Comparison of ENCODE assay signal across 19 cellular contexts in genomic region chr9:111852291-111852690, GRCh38. TPM values are rescaled to one million over a fixed set of nuclear protein-coding genes. Genes with fewer than 3 reads are reported as not detected.
DNase-seq lines count a peak whose midpoint lies in the region; TF ChIP-seq lines count a peak whose summit lies in the region.
"Had no signal": no experiment of that assay in that cellular context is flagged by ENCODE, and none has a peak within 500 bp of the region (broad histone marks: within the 10 kb centered on the region; RNA-seq: fewer than 3 reads in every experiment).

No MANE protein-coding gene starts in this region.

- BruUV-seq in PC-9 (replicated peaks; lab: Mats Ljungman, UMichigan) = no TSS peak

- intact Hi-C loops in PC-9 (cut with micrococcal nuclease; ENCODE audit: unreplicated experiment) (loop anchor here (2.0 kb wide), 1 partner anchor 189 kb away; no protein-coding TSS in a partner anchor), spleen (cut with DNase I; ENCODE audit: low total_unique reads) (no loop called here)

- H3K27me3 ChIP-seq in PC-9 (ENCODE audit: insufficient read depth, low read depth) (no peaks in the 10 kb centered on the region), spleen (replicated peaks in 1 of 7) (no peaks in the 10 kb centered on the region), SJCRH30 (no peaks in the 10 kb centered on the region)
- H3K27me3 ChIP-seq: BLaER1, MG63 had no signal

- H3K79me2 ChIP-seq in PC-9 (ENCODE audit: low read depth) = no peaks in the 10 kb centered on the region

- H2AFZ ChIP-seq in PC-9 = no peak overlapping the region

- no peak for TF ChIP-seq POLR2A in spleen (IDR thresholded peaks at IDR 0.05)

- H3F3A ChIP-seq in PC-9 (ENCODE audit: insufficient read depth, low read depth) = peaks cover 29% of the 10 kb centered on the region

- 54 to 96% (median 77%) methylated on average over 1 of the region's 1 CpG for WGBS in spleen, 5 donors

- peaks cover 53% of the 10 kb centered on the region for H3K4me1 ChIP-seq in PC-9 (replicated peaks; ENCODE audit: insufficient read depth)
- peaks cover 0 to 26% (median 4%) of the 10 kb centered on the region in 6 donors for H3K4me1 ChIP-seq in spleen
- H3K4me1 ChIP-seq in SJCRH30 = peaks cover 3% of the 10 kb centered on the region; the same call in 1 of the 2 replicates

- H3K36me3 ChIP-seq in PC-9 (ENCODE audit: low read depth) (no peaks in the 10 kb centered on the region), spleen (no peaks in the 10 kb centered on the region), SJCRH30 (no peaks in the 10 kb centered on the region)
- H3K36me3 ChIP-seq: BLaER1, MG63 had no signal

- H3K9me3 ChIP-seq in PC-9 (ENCODE audit: insufficient read depth, low read depth) (no peaks in the 10 kb centered on the region), spleen (no peaks in the 10 kb centered on the region), SJCRH30 (replicated peaks) (no peaks in the 10 kb centered on the region)
- H3K9me3 ChIP-seq: A549, MG63 had no signal

- no peaks in the 10 kb centered on the region for H4K20me1 ChIP-seq in PC-9 (ENCODE audit: insufficient read depth)
- H4K20me1 ChIP-seq: BLaER1 had no signal

- H3K4me3 ChIP-seq in PC-9 (peak overlapping the region; percentile 30; the same call in 1 of the 2 replicates), spleen (peak overlapping the region in 1 of 8 donors; percentile 0), SJCRH30 (no peak overlapping the region)
- H3K4me3 ChIP-seq: A549, BLaER1, MG63, SK-N-MC had no signal

- CTCF ChIA-PET in PC-9 (lab: Charles Lee) = interaction anchor here (1.0 kb wide), 1 partner anchor 222 kb away, joined by 8 read pairs; no protein-coding TSS in a partner anchor

- DNase-seq in ELR (ENCODE audit: low read depth) = peak; percentile 49
- DNase-seq in PC-9 = peak in 1 of 2 experiments; percentile 48
- no peak for DNase-seq in epithelial cell of prostate (ENCODE audit: low read depth, low spot score)
- DNase-seq in spleen = no peak
- DNase-seq in SJCRH30 = no peak
- DNase-seq in activated CD4-positive, alpha-beta T cell treated with anti-CD3 and anti-CD28 coated beads, Interleukin-2, amount 50 U/mL, for 48 hours = no peak
- no peak for DNase-seq in occipital lobe (lab: John Stamatoyannopoulos, UW)
- DNase-seq: CD8-positive, alpha-beta T cell; Karpas-422; NCI-H1048; NCI-H1694 treated with DMSO at 0.1 percent for 48 hours; NCI-H345; NCI-H524 treated with DMSO at 0.1 percent for 48 hours had no signal

- H3K4me2 ChIP-seq in PC-9 = peak overlapping the region; percentile 62

- H3K9me2 ChIP-seq in PC-9 (ENCODE audit: insufficient read depth) = no peaks in the 10 kb centered on the region

- no peak for TF ChIP-seq CTCF in PC-9 (conservative IDR thresholded peaks at IDR 0.05)
- TF ChIP-seq CTCF in spleen (IDR thresholded peaks at IDR 0.05 in 8 of 11, conservative IDR thresholded peaks at IDR 0.05 in 3 of 11) = no peak

- POLR2A ChIA-PET in PC-9 (lab: Charles Lee; ENCODE audit: unreplicated experiment) = interaction anchor here (0.7 kb wide), 1 partner anchor 35 kb away, joined by 5 read pairs; no protein-coding TSS in a partner anchor

- peak overlapping the region; percentile 82 for H3K27ac ChIP-seq in PC-9
- H3K27ac ChIP-seq in epithelial cell of prostate = peak overlapping the region; percentile 84
- peak overlapping the region in 7 of 8 donors; percentile 36 to 83 (median 61) for H3K27ac ChIP-seq in spleen
- no peak overlapping the region for H3K27ac ChIP-seq in SJCRH30
- H3K27ac ChIP-seq: BLaER1, SK-N-MC had no signal

RNA-seq across cellular contexts. Expression of gene UGCG, which starts 44.3 kb away (rescaled TPM):
- total RNA-seq in PC-9 (2021) (79.8 and 88.7 TPM in 2 replicates), spleen (100 to 1,000 TPM in 3 of 7 donors, 10 to 100 TPM in 4; 62.8 to 178 (median 100.0) TPM), occipital lobe (108 TPM)
- 10 to 100 TPM; 18.1 to 23.8 (median 20.7) TPM for polyA plus RNA-seq in spleen
- total RNA-seq in SJCRH30 (2014; rRNA removed; shearing (Covaris generic)) = 124 and 139 TPM in 2 replicates

RNA-seq across cellular contexts. Expression of gene SHOC1, which starts 57.6 kb away (rescaled TPM):
- total RNA-seq in PC-9 (2021) (0.20 TPM in 1 of 2 replicates, not detected in the other), spleen (under 1 TPM in 1 of 7 donors, not detected in 6; 0.07 TPM), occipital lobe (0.16 TPM)
- not detected for polyA plus RNA-seq in spleen
- total RNA-seq in SJCRH30 (2014; rRNA removed; shearing (Covaris generic)) = 0.58 and 0.85 TPM in 2 replicates
- total RNA-seq: Calu3; CD8-positive, alpha-beta T cell had no signal
- polyA plus RNA-seq: A549, IgD-negative memory B cell had no signal
